In the genomic region with DNA sequence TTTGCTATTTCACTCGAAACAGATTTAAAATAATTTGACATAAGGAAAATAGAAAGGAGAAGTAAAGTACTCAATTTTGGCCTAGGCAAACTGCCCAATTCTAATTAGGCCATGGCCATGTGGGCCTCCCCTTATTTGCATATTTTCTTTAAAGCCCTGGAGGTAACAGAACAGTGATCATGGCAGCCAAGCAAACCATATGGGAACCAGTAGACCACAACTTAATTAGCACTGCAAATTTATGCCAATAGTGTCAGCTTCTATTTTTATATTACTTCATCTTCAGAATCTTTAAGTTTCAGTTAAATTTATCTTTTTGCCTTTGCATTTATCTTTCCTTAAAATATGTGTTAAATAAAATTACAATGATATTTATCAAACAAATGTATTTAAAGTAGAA, we compare ENCODE assay signal across 22 cellular contexts.
"Had no signal": no experiment of that assay in that cellular context is flagged by ENCODE, and none has a peak within 500 bp of the region (broad histone marks: within the 10 kb centered on the region; RNA-seq: fewer than 3 reads in every experiment).

No MANE protein-coding gene starts in this region.

- H3K27ac ChIP-seq: epithelial cell of prostate, heart right ventricle, lower lobe of right lung, pancreas, psoas muscle, right atrium auricular region, spleen, thoracic aorta had no signal

- H3K36me3 ChIP-seq: heart right ventricle, lower lobe of right lung, pancreas, right atrium auricular region, spleen, thoracic aorta had no signal

- H3K4me1 ChIP-seq: heart right ventricle, lower lobe of right lung, pancreas, psoas muscle, right atrium auricular region, spleen had no signal

- H3K27me3 ChIP-seq: heart right ventricle, pancreas, right atrium auricular region, spleen had no signal

- DNase-seq: activated CD4-positive, alpha-beta memory T cell treated with anti-CD3 and anti-CD28 coated beads for 36 hours; activated CD4-positive, alpha-beta T cell treated with anti-CD3 and anti-CD28 coated beads for 4 hours; activated CD4-positive, CD25-positive, alpha-beta regulatory T cell; activated effector memory CD4-positive, alpha-beta T cell treated with Interleukin-2 at 50 U/mL for 16 hours; activated naive CD4-positive, alpha-beta T cell treated with anti-CD3 and anti-CD28 coated beads, Interleukin-2, amount 10 ng/mL, durations not matched to agents 7 days and 5 days; activated T-cell treated with anti-CD3 and anti-CD28 coated beads, Interleukin-2, amount 50 U/mL, for 48 hours; amygdala; heart right ventricle; islet precursor cell; lower lobe of right lung; mesendoderm; mucosa of descending colon; nephron progenitor cell; pancreas; psoas muscle; spleen; stimulated activated CD4-positive, alpha-beta T cell treated with anti-CD3 and anti-CD28 coated beads, Interleukin-4, amount 100 ng/mL, for 1 hour; stimulated activated naive CD4-positive, alpha-beta T cell treated with Interleukin-2 at 50 U/mL for 16 hours; T1000 had no signal

- H3K4me3 ChIP-seq: heart right ventricle, lower lobe of right lung, mucosa of descending colon, pancreas, psoas muscle, right atrium auricular region, spleen, thoracic aorta had no signal

- H3K9me3 ChIP-seq: heart right ventricle, lower lobe of right lung, mucosa of descending colon, pancreas, psoas muscle, right atrium auricular region, spleen, thoracic aorta had no signal
